8 cellular contexts compared by ENCODE assay signal in the genomic region with DNA sequence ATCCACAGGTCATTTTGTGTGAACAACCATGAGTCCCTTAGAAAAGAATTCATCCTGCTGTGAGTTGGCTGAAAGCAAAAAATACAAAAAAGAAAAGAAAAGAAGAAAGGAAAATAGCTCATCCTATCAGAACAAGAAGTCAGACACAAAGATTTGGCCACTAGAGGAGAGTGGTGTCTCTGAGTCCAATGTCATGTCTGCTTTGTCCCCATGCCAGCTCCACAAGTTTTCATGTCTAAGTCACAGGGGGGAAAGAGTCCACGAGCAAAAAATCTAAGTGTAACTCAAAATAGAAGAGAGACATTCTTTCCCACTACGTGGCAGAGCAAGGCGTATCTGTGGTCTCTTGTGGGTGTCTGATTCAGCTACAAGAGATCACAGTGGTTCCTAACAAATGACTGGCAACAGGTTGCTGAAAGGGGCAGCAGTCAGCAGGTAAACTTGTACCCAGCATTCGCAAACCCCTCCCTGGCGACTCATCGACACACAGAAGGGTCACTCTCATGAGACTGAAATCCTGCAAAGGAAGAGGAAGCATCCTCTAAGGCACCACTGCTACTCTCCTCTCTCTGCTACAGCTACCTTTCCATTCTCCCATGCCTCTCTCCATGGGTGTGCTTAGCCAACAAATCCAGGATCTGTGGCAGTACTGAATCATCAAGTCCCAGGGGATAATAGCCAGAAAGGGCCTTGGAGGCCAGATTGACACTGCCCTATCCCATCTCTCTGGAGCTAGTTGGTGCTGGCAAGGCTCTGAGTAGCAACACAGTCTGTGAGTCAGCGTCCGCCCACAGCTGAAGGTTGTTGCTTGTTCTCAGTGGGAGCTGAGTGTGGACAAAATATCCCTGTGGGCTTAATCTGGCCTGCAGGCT.
DNase-seq lines count a peak whose midpoint lies in the region; ATAC-seq, FAIRE-seq and TF ChIP-seq lines count a peak whose summit lies in the region.

No MANE protein-coding gene starts in this region.

- no peaks in the 10 kb centered on the region for H3K9me3 Mint-ChIP-seq in stimulated activated effector memory CD8-positive, alpha-beta T cell treated with anti-CD3 and anti-CD28 coated beads, Interleukin-12 subunit alpha, Interleukin-12 subunit beta, amount 100 ng/mL, for 72 hours

- no peak for FAIRE-seq in bronchial epithelial cell (lab: Jason Lieb, UNC)

- peak overlapping the region; percentile 89 for H3K27ac Mint-ChIP-seq in stimulated activated effector memory CD8-positive, alpha-beta T cell treated with anti-CD3 and anti-CD28 coated beads, Interleukin-12 subunit alpha, Interleukin-12 subunit beta, amount 100 ng/mL, for 72 hours

- peaks cover 31% of the 10 kb centered on the region for H3K36me3 Mint-ChIP-seq in stimulated activated effector memory CD8-positive, alpha-beta T cell treated with anti-CD3 and anti-CD28 coated beads, Interleukin-12 subunit alpha, Interleukin-12 subunit beta, amount 100 ng/mL, for 72 hours

- DNase-seq in activated CD4-positive, CD25-positive, alpha-beta regulatory T cell (lab: John Stamatoyannopoulos, UW): peak; percentile 15 to 24 (median 19)
- DNase-seq in bronchial epithelial cell (ENCODE audit: low read depth) (peak; percentile 82), NCI-H1417 treated with DMSO at 0.1 percent for 48 hours (lab: John Stamatoyannopoulos, UW) (no peak), NCI-H526 treated with DMSO at 0.1 percent for 48 hours (lab: John Stamatoyannopoulos, UW) (no peak)
- peak; percentile 34 to 81 for DNase-seq in stimulated activated effector memory CD8-positive, alpha-beta T cell treated with anti-CD3 and anti-CD28 coated beads, Interleukin-12 subunit alpha, Interleukin-12 subunit beta, amount 100 ng/mL, for 72 hours (ENCODE audit: low spot score in 2 of 2)

- peaks cover 83% of the 10 kb centered on the region for H3K4me1 Mint-ChIP-seq in stimulated activated effector memory CD8-positive, alpha-beta T cell treated with anti-CD3 and anti-CD28 coated beads, Interleukin-12 subunit alpha, Interleukin-12 subunit beta, amount 100 ng/mL, for 72 hours

- H3K27me3 ChIP-seq in bronchial epithelial cell (ENCODE audit: control insufficient read depth, insufficient read depth, low read length) (no peaks in the 10 kb centered on the region), muscle layer of duodenum (ENCODE audit: low read depth, low read length) (no peaks in the 10 kb centered on the region)

- no peaks in the 10 kb centered on the region for H3K9me3 ChIP-seq in muscle layer of duodenum (ENCODE audit: control insufficient read depth in 1 of 2, low read length in 2 of 2)

- no peak for TF ChIP-seq CTCF in bronchial epithelial cell (IDR thresholded peaks at IDR 0.05; ENCODE audit: insufficient read depth, low read length, severe bottlenecking)

- H3K27ac ChIP-seq in muscle layer of duodenum (ENCODE audit: low read length): peak overlapping the region; percentile 6

- peaks cover 0 to 4% of the 10 kb centered on the region in 2 donors for H3K4me1 ChIP-seq in muscle layer of duodenum (ENCODE audit: control insufficient read depth in 1 of 2, insufficient read depth in 2 of 2, low read length in 2 of 2)

- H3K36me3 ChIP-seq in bronchial epithelial cell (ENCODE audit: control insufficient read depth, insufficient read depth, low read length): no peaks in the 10 kb centered on the region
- H3K36me3 ChIP-seq in muscle layer of duodenum (ENCODE audit: control insufficient read depth in 1 of 2, insufficient read depth in 2 of 2, low read length in 2 of 2): no peaks in the 10 kb centered on the region

- ATAC-seq in GM18511 (IDR thresholded peaks at IDR 0.05; ENCODE audit: unreplicated experiment): peak; percentile 59
- ATAC-seq in HG03520 (IDR thresholded peaks at IDR 0.05; ENCODE audit: unreplicated experiment): peak; percentile 37
- ATAC-seq in stimulated activated effector memory CD8-positive, alpha-beta T cell treated with anti-CD3 and anti-CD28 coated beads, Interleukin-12 subunit alpha, Interleukin-12 subunit beta, amount 100 ng/mL, for 72 hours: peak; percentile 91

- peak overlapping the region; percentile 69 for H3K4me3 Mint-ChIP-seq in stimulated activated effector memory CD8-positive, alpha-beta T cell treated with anti-CD3 and anti-CD28 coated beads, Interleukin-12 subunit alpha, Interleukin-12 subunit beta, amount 100 ng/mL, for 72 hours

- H3K4me3 ChIP-seq in bronchial epithelial cell (ENCODE audit: low read depth, low read length) (no peak overlapping the region), muscle layer of duodenum (ENCODE audit: low read depth in 1 of 2, low read length in 2 of 2) (no peak overlapping the region)

Comparison
In these comparisons a context has a peak if more than half of its experiments do, and no peak if none do; other contexts are left out.
1. ATAC-seq: peak in every context shown above with its lines; median percentile 91 in stimulated activated effector memory CD8-positive, alpha-beta T cell treated with anti-CD3 and anti-CD28 coated beads, Interleukin-12 subunit alpha, Interleukin-12 subunit beta, amount 100 ng/mL, for 72 hours; 59 in GM18511; 37 in HG03520.
2. DNase-seq: peak in activated CD4-positive, CD25-positive, alpha-beta regulatory T cell (4 of 4), bronchial epithelial cell (single experiment) and stimulated activated effector memory CD8-positive, alpha-beta T cell treated with anti-CD3 and anti-CD28 coated beads, Interleukin-12 subunit alpha, Interleukin-12 subunit beta, amount 100 ng/mL, for 72 hours (2 of 2); none in NCI-H1417 treated with DMSO at 0.1 percent for 48 hours (single experiment) and NCI-H526 treated with DMSO at 0.1 percent for 48 hours (single experiment).